In the genomic region with DNA sequence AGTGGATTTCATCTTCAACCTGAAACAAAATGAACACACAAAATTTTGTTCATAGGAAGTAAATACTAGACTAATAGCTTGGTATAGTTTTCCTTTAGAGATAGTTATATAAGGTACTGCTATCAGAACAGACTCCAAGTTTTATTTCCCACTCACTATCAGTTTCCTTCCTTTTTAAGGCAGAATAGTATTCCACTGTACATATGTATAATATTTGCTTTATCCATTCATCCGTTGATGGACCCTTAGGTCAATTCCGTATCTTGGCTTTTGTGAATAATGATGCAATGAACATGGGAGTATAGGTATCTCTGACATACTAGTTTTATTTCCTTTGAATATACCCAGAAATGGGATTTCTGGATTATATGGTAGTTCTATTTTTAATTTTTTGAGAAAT, we compare ENCODE assay signal across 14 cellular contexts.
"Had no signal": no experiment of that assay in that cellular context is flagged by ENCODE, and none has a peak within 500 bp of the region (broad histone marks: within the 10 kb centered on the region; RNA-seq: fewer than 3 reads in every experiment).

No MANE protein-coding gene starts in this region.

- DNase-seq: activated gamma-delta T cell; activated T-cell treated with anti-CD3 and anti-CD28 coated beads, Interleukin-2, amount 50 U/mL, for 48 hours; cerebellar nuclear complex; effector memory CD8-positive, alpha-beta T cell; head of caudate nucleus; immature natural killer cell; nucleus accumbens; posterior cingulate gyrus; stimulated activated CD4-positive, alpha-beta T cell treated with anti-CD3 and anti-CD28 coated beads, Interleukin-4, amount 100 ng/mL, for 1 hour; stimulated activated naive CD4-positive, alpha-beta T cell had no signal

- H3K4me3 Mint-ChIP-seq: dendritic cell treated with granulocyte-macrophage colony-stimulating factor and Interleukin-4, amounts not matched to agents 40 ng/mL and 50 ng/mL, for 4 days; effector memory CD8-positive, alpha-beta T cell; immature natural killer cell had no signal

- H3K9me3 Mint-ChIP-seq: activated naive CD4-positive, alpha-beta T cell treated with anti-CD3 and anti-CD28 coated beads, Interleukin-2, amount 50 U/mL, for 72 hours; brain; dendritic cell treated with granulocyte-macrophage colony-stimulating factor and Interleukin-4, amounts not matched to agents 40 ng/mL and 50 ng/mL, for 4 days; effector memory CD8-positive, alpha-beta T cell; immature natural killer cell; natural killer cell treated with Interleukin-12 subunit alpha and Interleukin-12 subunit beta and Interleukin-15 and Interleukin-18, amount 100 ng/mL, for 72 hours had no signal

- H3K27ac Mint-ChIP-seq: activated naive CD4-positive, alpha-beta T cell treated with anti-CD3 and anti-CD28 coated beads, Interleukin-2, amount 50 U/mL, for 72 hours; dendritic cell treated with granulocyte-macrophage colony-stimulating factor and Interleukin-4, amounts not matched to agents 40 ng/mL and 50 ng/mL, for 4 days; natural killer cell treated with Interleukin-12 subunit alpha and Interleukin-12 subunit beta and Interleukin-15 and Interleukin-18, amount 100 ng/mL, for 72 hours had no signal

- ATAC-seq: activated naive CD4-positive, alpha-beta T cell treated with anti-CD3 and anti-CD28 coated beads, Interleukin-2, amount 50 U/mL, for 72 hours; effector memory CD8-positive, alpha-beta T cell; natural killer cell treated with Interleukin-12 subunit alpha and Interleukin-12 subunit beta and Interleukin-15 and Interleukin-18, amount 100 ng/mL, for 72 hours had no signal

- H3K27me3 Mint-ChIP-seq: dendritic cell treated with granulocyte-macrophage colony-stimulating factor and Interleukin-4, amounts not matched to agents 40 ng/mL and 50 ng/mL, for 4 days; effector memory CD8-positive, alpha-beta T cell; natural killer cell treated with Interleukin-12 subunit alpha and Interleukin-12 subunit beta and Interleukin-15 and Interleukin-18, amount 100 ng/mL, for 72 hours had no signal
